15 cellular contexts compared by ENCODE assay signal in genomic region chr16:83968891-83969672, GRCh38. TPM values are rescaled to one million over a fixed set of nuclear protein-coding genes. Genes with fewer than 3 reads are reported as not detected.
A peak's percentile ranks its signal among the peaks of the same experiment; 100 is the strongest.
DNase-seq lines count a peak whose midpoint lies in the region; ATAC-seq and TF ChIP-seq lines count a peak whose summit lies in the region.
"Had no signal": no experiment of that assay in that cellular context is flagged by ENCODE, and none has a peak within 500 bp of the region (broad histone marks: within the 10 kb centered on the region; RNA-seq: fewer than 3 reads in every experiment).

No MANE protein-coding gene starts in this region.

- H3K4me3 ChIP-seq in coronary artery: peak overlapping the region; percentile 72
- peak overlapping the region in 3 of 4 donors; percentile 6 to 24 (median 9) for H3K4me3 ChIP-seq in stomach

- no peak for ATAC-seq in activated naive CD8-positive, alpha-beta T cell treated with anti-CD3 and anti-CD28 coated beads, Interleukin-2, amount 50 U/mL, for 24 hours
- ATAC-seq in activated CD8-positive, alpha-beta T cell treated with anti-CD3 and anti-CD28 coated beads, Interleukin-2, amount 10 ng/mL, durations not matched to agents 7 days and 5 days: no peak

- H3K27ac ChIP-seq in coronary artery (no peak overlapping the region), stomach (no peak overlapping the region)
- H3K27ac ChIP-seq: KMS-11, upper lobe of left lung had no signal

- H3K4me1 ChIP-seq in stomach: peaks cover 0 to 12% (median 8%) of the 10 kb centered on the region in 4 donors

- no peak for TF ChIP-seq EP300 in stomach (IDR thresholded peaks at IDR 0.05)

- intact Hi-C loops in stomach (cut with DNase I; ENCODE audit: low total_unique reads): loop anchor here (5.0 kb wide), 1 partner anchor 93 kb away; no protein-coding TSS in a partner anchor

- TF ChIP-seq CTCF in coronary artery (IDR thresholded peaks at IDR 0.05) (no peak), mesothelial cell of epicardium (IDR thresholded peaks at IDR 0.05; ENCODE audit: unreplicated experiment) (no peak), stomach (IDR thresholded peaks at IDR 0.05) (no peak)

- peak overlapping the region; percentile 46 for H3K4me3 Mint-ChIP-seq in activated naive CD8-positive, alpha-beta T cell
- no peak overlapping the region for H3K4me3 Mint-ChIP-seq in activated naive CD8-positive, alpha-beta T cell treated with anti-CD3 and anti-CD28 coated beads, Interleukin-2, amount 50 U/mL, for 24 hours
- peak overlapping the region; percentile 64 for H3K4me3 Mint-ChIP-seq in mesothelial cell of epicardium
- no peak overlapping the region for H3K4me3 Mint-ChIP-seq in activated CD8-positive, alpha-beta T cell treated with anti-CD3 and anti-CD28 coated beads, Interleukin-2, amount 10 ng/mL, durations not matched to agents 7 days and 5 days

- H3K9me3 Mint-ChIP-seq in activated naive CD8-positive, alpha-beta T cell (ENCODE audit: low read depth): no peaks in the 10 kb centered on the region
- H3K9me3 Mint-ChIP-seq in activated naive CD8-positive, alpha-beta T cell treated with anti-CD3 and anti-CD28 coated beads, Interleukin-2, amount 50 U/mL, for 24 hours: no peaks in the 10 kb centered on the region
- no peaks in the 10 kb centered on the region for H3K9me3 Mint-ChIP-seq in mesothelial cell of epicardium
- H3K9me3 Mint-ChIP-seq in activated CD8-positive, alpha-beta T cell treated with anti-CD3 and anti-CD28 coated beads, Interleukin-2, amount 10 ng/mL, durations not matched to agents 7 days and 5 days (ENCODE audit: insufficient read depth): no peaks in the 10 kb centered on the region

- H3K9me3 ChIP-seq in stomach: no peaks in the 10 kb centered on the region
- H3K9me3 ChIP-seq: upper lobe of left lung had no signal

- WGBS in stomach, 5 donors: 7 to 12% (median 8%) methylated on average over 26 to 46 of the region's 46 CpGs

- peaks cover 6 to 24% (median 23%) of the 10 kb centered on the region in 4 donors for H3K36me3 ChIP-seq in stomach

- DNase-seq in activated naive CD8-positive, alpha-beta T cell treated with anti-CD3 and anti-CD28 coated beads, Interleukin-2, amount 50 U/mL, for 24 hours: no peak
- DNase-seq in coronary artery (ENCODE audit: low spot score) (no peak), mesothelial cell of epicardium (ENCODE audit: low spot score in 2 of 2, unreplicated experiment in 2 of 2) (no peak), stomach (no peak), COLO668 (lab: John Stamatoyannopoulos, UW; ENCODE audit: unreplicated experiment) (no peak), NCI-H2171 treated with DMSO at 0.1 percent for 48 hours (lab: John Stamatoyannopoulos, UW) (no peak)
- DNase-seq in activated CD8-positive, alpha-beta T cell treated with anti-CD3 and anti-CD28 coated beads, Interleukin-2, amount 10 ng/mL, durations not matched to agents 7 days and 5 days: no peak
- DNase-seq: activated naive CD4-positive, alpha-beta T cell treated with anti-CD3 and anti-CD28 coated beads, Interleukin-2, amount 50 U/mL, for 16 hours; islet precursor cell; NCI-H187; SIG-M5 had no signal

- no peak overlapping the region for H3K27ac Mint-ChIP-seq in activated naive CD8-positive, alpha-beta T cell
- no peak overlapping the region for H3K27ac Mint-ChIP-seq in activated naive CD8-positive, alpha-beta T cell treated with anti-CD3 and anti-CD28 coated beads, Interleukin-2, amount 50 U/mL, for 24 hours
- no peak overlapping the region for H3K27ac Mint-ChIP-seq in mesothelial cell of epicardium
- no peak overlapping the region for H3K27ac Mint-ChIP-seq in activated CD8-positive, alpha-beta T cell treated with anti-CD3 and anti-CD28 coated beads, Interleukin-2, amount 10 ng/mL, durations not matched to agents 7 days and 5 days

- peaks cover 0 to 33% (median 20%) of the 10 kb centered on the region in 3 donors for H3K27me3 ChIP-seq in stomach

- peaks cover 2% of the 10 kb centered on the region for H3K36me3 Mint-ChIP-seq in activated naive CD8-positive, alpha-beta T cell
- no peaks in the 10 kb centered on the region for H3K36me3 Mint-ChIP-seq in activated naive CD8-positive, alpha-beta T cell treated with anti-CD3 and anti-CD28 coated beads, Interleukin-2, amount 50 U/mL, for 24 hours (ENCODE audit: low read depth)
- no peaks in the 10 kb centered on the region for H3K36me3 Mint-ChIP-seq in mesothelial cell of epicardium
- H3K36me3 Mint-ChIP-seq in activated CD8-positive, alpha-beta T cell treated with anti-CD3 and anti-CD28 coated beads, Interleukin-2, amount 10 ng/mL, durations not matched to agents 7 days and 5 days (ENCODE audit: low read depth): no peaks in the 10 kb centered on the region

- no peak for TF ChIP-seq POLR2A in stomach (IDR thresholded peaks at IDR 0.05)

- POLR2A ChIA-PET in activated CD8-positive, alpha-beta T cell treated with anti-CD3 and anti-CD28 coated beads, Interleukin-2, amount 10 ng/mL, durations not matched to agents 7 days and 5 days (lab: Charles Lee): no interaction called here

- CTCF ChIA-PET in activated CD8-positive, alpha-beta T cell treated with anti-CD3 and anti-CD28 coated beads, Interleukin-2, amount 10 ng/mL, durations not matched to agents 7 days and 5 days (lab: Charles Lee): no interaction called here

- peaks cover 4% of the 10 kb centered on the region for H3K4me1 Mint-ChIP-seq in activated naive CD8-positive, alpha-beta T cell (ENCODE audit: low read depth)
- H3K4me1 Mint-ChIP-seq in activated naive CD8-positive, alpha-beta T cell treated with anti-CD3 and anti-CD28 coated beads, Interleukin-2, amount 50 U/mL, for 24 hours: peaks cover 5% of the 10 kb centered on the region
- H3K4me1 Mint-ChIP-seq in mesothelial cell of epicardium: peaks cover 2% of the 10 kb centered on the region
- H3K4me1 Mint-ChIP-seq in activated CD8-positive, alpha-beta T cell treated with anti-CD3 and anti-CD28 coated beads, Interleukin-2, amount 10 ng/mL, durations not matched to agents 7 days and 5 days (ENCODE audit: low read depth): peaks cover 2% of the 10 kb centered on the region

- H3K27me3 Mint-ChIP-seq in activated naive CD8-positive, alpha-beta T cell: peaks cover 7% of the 10 kb centered on the region
- peaks cover 26% of the 10 kb centered on the region for H3K27me3 Mint-ChIP-seq in activated naive CD8-positive, alpha-beta T cell treated with anti-CD3 and anti-CD28 coated beads, Interleukin-2, amount 50 U/mL, for 24 hours
- peaks cover 17% of the 10 kb centered on the region for H3K27me3 Mint-ChIP-seq in mesothelial cell of epicardium (ENCODE audit: low read depth)
- H3K27me3 Mint-ChIP-seq in activated CD8-positive, alpha-beta T cell treated with anti-CD3 and anti-CD28 coated beads, Interleukin-2, amount 10 ng/mL, durations not matched to agents 7 days and 5 days (ENCODE audit: low read depth): peaks cover 15% of the 10 kb centered on the region

RNA-seq across cellular contexts. Expression of gene NECAB2, which starts 1.0 kb away (rescaled TPM):
- total RNA-seq in mesothelial cell of epicardium: 1.2 to 1.8 TPM (median 1.5 TPM) in 3 replicates
- total RNA-seq in stomach: 10 to 100 TPM in 1 of 5 donors, 1 to 10 TPM in 1, not detected in 3; 1.7 to 11.2 TPM
- polyA plus RNA-seq in stomach: 1 to 10 TPM in 1 of 3 donors, under 1 TPM in 2; 0.46 to 1.7 (median 0.65) TPM
- not detected for total RNA-seq in activated CD8-positive, alpha-beta T cell treated with anti-CD3 and anti-CD28 coated beads, Interleukin-2, amount 10 ng/mL, durations not matched to agents 7 days and 5 days
- total RNA-seq: myocyte had no signal

RNA-seq across cellular contexts. Expression of gene OSGIN1, which starts 16.0 kb away (rescaled TPM):
- 2.2 to 2.5 TPM (median 2.3 TPM) in 3 replicates for total RNA-seq in mesothelial cell of epicardium
- 10 to 100 TPM in 3 of 5 donors, 1 to 10 TPM in 2; 2.6 to 28.6 (median 24.5) TPM for total RNA-seq in stomach
- polyA plus RNA-seq in stomach: 10 to 100 TPM in 1 of 3 donors, 1 to 10 TPM in 2; 8.3 to 10.5 (median 9.9) TPM
- under 1 TPM; 0.24 to 0.26 TPM for total RNA-seq in activated CD8-positive, alpha-beta T cell treated with anti-CD3 and anti-CD28 coated beads, Interleukin-2, amount 10 ng/mL, durations not matched to agents 7 days and 5 days

Comparison
In these comparisons a context has a peak if more than half of its experiments do, and no peak if none do; other contexts are left out.
1. H3K4me3 Mint-ChIP-seq: peak in activated naive CD8-positive, alpha-beta T cell (single experiment) and mesothelial cell of epicardium (single experiment); none in activated naive CD8-positive, alpha-beta T cell treated with anti-CD3 and anti-CD28 coated beads, Interleukin-2, amount 50 U/mL, for 24 hours (single experiment) and activated CD8-positive, alpha-beta T cell treated with anti-CD3 and anti-CD28 coated beads, Interleukin-2, amount 10 ng/mL, durations not matched to agents 7 days and 5 days (single experiment).